Comparison of ENCODE assay signal across 12 cellular contexts in genomic region chr1:225462714-225463574, GRCh38. TPM values are rescaled to one million over a fixed set of nuclear protein-coding genes. Genes with fewer than 3 reads are reported as not detected.
DNase-seq lines count a peak whose midpoint lies in the region; ATAC-seq and TF ChIP-seq lines count a peak whose summit lies in the region.
"Had no signal": no experiment of that assay in that cellular context is flagged by ENCODE, and none has a peak within 500 bp of the region (broad histone marks: within the 10 kb centered on the region; RNA-seq: fewer than 3 reads in every experiment).

No MANE protein-coding gene starts in this region.

- no peaks in the 10 kb centered on the region for H3K9me3 ChIP-seq in neuronal stem cell (replicated peaks in 1 of 2; ENCODE audit: control insufficient read depth in 2 of 2, insufficient read depth in 1 of 2, low read depth in 1 of 2, low read length in 2 of 2)
- H3K9me3 ChIP-seq: suprapubic skin had no signal

- H2BK12ac ChIP-seq in neuronal stem cell (ENCODE audit: low read length), result peak overlapping the region; percentile 90

- peak overlapping the region; percentile 82 for H2AFZ ChIP-seq in neuronal stem cell (ENCODE audit: low read length)

- peak overlapping the region; percentile 62 for H3K27ac Mint-ChIP-seq in T-helper 1 cell treated with Interleukin-12 subunit alpha and Interleukin-12 subunit beta and Interleukin-4 antibody, amounts not matched to agents 30 μg/mL and 1 μg/mL, for 36 hours
- peak overlapping the region; percentile 71 to 97 (median 94) for H3K27ac Mint-ChIP-seq in brain

- H3K4ac ChIP-seq in neuronal stem cell (ENCODE audit: low read length), result no peak overlapping the region

- no peak overlapping the region for H3K4me3 ChIP-seq in neuronal stem cell (ENCODE audit: low read length in 2 of 2)
- H3K4me3 ChIP-seq: suprapubic skin had no signal

- no peak for TF ChIP-seq CTCF in brain (conservative IDR thresholded peaks at IDR 0.05)

- peaks cover 32 to 36% of the 10 kb centered on the region in 2 donors for H3K4me1 ChIP-seq in neuronal stem cell (ENCODE audit: control insufficient read depth in 2 of 2, insufficient read depth in 1 of 2, low read depth in 1 of 2, low read length in 2 of 2)

- H2BK5ac ChIP-seq in neuronal stem cell (ENCODE audit: low read length), result no peak overlapping the region

- WGBS in neuronal stem cell (ENCODE audit: extremely low coverage in 2 of 2, insufficient read length in 2 of 2, insufficient replicate concordance in 1 of 2), 2 donors, result no CpG with 5 or more reads among the region's 15 CpGs

- peak overlapping the region; percentile 30 for H2AK5ac ChIP-seq in neuronal stem cell (ENCODE audit: low read depth, low read length)

- no peak overlapping the region for H4K8ac ChIP-seq in neuronal stem cell (ENCODE audit: low read depth, low read length)

- H3K36me3 ChIP-seq in neuronal stem cell (replicated peaks in 1 of 2; ENCODE audit: control insufficient read depth in 2 of 2, insufficient read depth in 2 of 2, low read length in 2 of 2), result no peaks in the 10 kb centered on the region
- H3K36me3 ChIP-seq: suprapubic skin had no signal

- H3K27me3 ChIP-seq in neuronal stem cell (ENCODE audit: control insufficient read depth in 3 of 3, insufficient read depth in 3 of 3, low read depth in 1 of 3, low read length in 3 of 3), result no peaks in the 10 kb centered on the region
- H3K27me3 ChIP-seq: suprapubic skin had no signal

- H2BK120ac ChIP-seq in neuronal stem cell (ENCODE audit: low read depth, low read length), result peak overlapping the region; percentile 10

- H3K27ac ChIP-seq in neuronal stem cell (replicated peaks; ENCODE audit: low read length), result peak overlapping the region; percentile 60
- H3K27ac ChIP-seq: epithelial cell of prostate, suprapubic skin had no signal

- no peaks in the 10 kb centered on the region for H3K27me3 Mint-ChIP-seq in T-helper 1 cell treated with Interleukin-12 subunit alpha and Interleukin-12 subunit beta and Interleukin-4 antibody, amounts not matched to agents 30 μg/mL and 1 μg/mL, for 36 hours (ENCODE audit: low read depth)
- peaks cover 3% of the 10 kb centered on the region for H3K27me3 Mint-ChIP-seq in brain

- no peak overlapping the region for H3K23ac ChIP-seq in neuronal stem cell (ENCODE audit: low read depth, low read length, poor library complexity)

- DNase-seq in T-helper 1 cell, result no peak
- DNase-seq in NCI-H1694 (lab: John Stamatoyannopoulos, UW), result peak; percentile 90
- DNase-seq in neuronal stem cell (ENCODE audit: low spot score), result no peak
- no peak for DNase-seq in amniotic stem cell (lab: John Stamatoyannopoulos, UW)
- no peak for DNase-seq in activated CD8-positive, alpha-beta memory T cell treated with anti-CD3 and anti-CD28 coated beads, Interleukin-2, amount 50 U/mL, for 48 hours
- DNase-seq: ACHN, H7 had no signal

- no peak overlapping the region for H3K14ac ChIP-seq in neuronal stem cell (ENCODE audit: low read length)

- H3K4me1 Mint-ChIP-seq in T-helper 1 cell treated with Interleukin-12 subunit alpha and Interleukin-12 subunit beta and Interleukin-4 antibody, amounts not matched to agents 30 μg/mL and 1 μg/mL, for 36 hours (ENCODE audit: low read depth), result peaks cover 58% of the 10 kb centered on the region
- peaks cover 64% of the 10 kb centered on the region for H3K4me1 Mint-ChIP-seq in brain

- H4K91ac ChIP-seq in neuronal stem cell (ENCODE audit: low read depth, low read length, poor library complexity), result peak overlapping the region; percentile 28

- no peak overlapping the region for H3K4me2 ChIP-seq in neuronal stem cell (ENCODE audit: insufficient read depth, low read length, poor library complexity, severe bottlenecking)

- H3K36me3 Mint-ChIP-seq in T-helper 1 cell treated with Interleukin-12 subunit alpha and Interleukin-12 subunit beta and Interleukin-4 antibody, amounts not matched to agents 30 μg/mL and 1 μg/mL, for 36 hours (ENCODE audit: low read depth), result no peaks in the 10 kb centered on the region
- H3K36me3 Mint-ChIP-seq in brain, result no peaks in the 10 kb centered on the region

- no peaks in the 10 kb centered on the region for H3K9me3 Mint-ChIP-seq in T-helper 1 cell treated with Interleukin-12 subunit alpha and Interleukin-12 subunit beta and Interleukin-4 antibody, amounts not matched to agents 30 μg/mL and 1 μg/mL, for 36 hours
- peaks cover 0 to 4% (median 0%) of the 10 kb centered on the region in 5 experiments for H3K9me3 Mint-ChIP-seq in brain

- ATAC-seq in GM21825 (IDR thresholded peaks at IDR 0.05; ENCODE audit: unreplicated experiment), result no peak

- H3K4me3 Mint-ChIP-seq in T-helper 1 cell treated with Interleukin-12 subunit alpha and Interleukin-12 subunit beta and Interleukin-4 antibody, amounts not matched to agents 30 μg/mL and 1 μg/mL, for 36 hours, result peak overlapping the region; percentile 7
- peak overlapping the region; percentile 36 to 65 (median 55) for H3K4me3 Mint-ChIP-seq in brain

- peak overlapping the region; percentile 73 for H3K9ac ChIP-seq in neuronal stem cell (ENCODE audit: low read depth, low read length, poor library complexity)

- peak overlapping the region; percentile 83 for H2BK15ac ChIP-seq in neuronal stem cell (ENCODE audit: low read length)

- peak overlapping the region; percentile 93 for H3K18ac ChIP-seq in neuronal stem cell (ENCODE audit: low read length)

- H3K79me1 ChIP-seq in neuronal stem cell (ENCODE audit: low read depth, low read length), result no peaks in the 10 kb centered on the region

RNA-seq across cellular contexts. Expression of gene LBR, which starts 35.1 kb away (rescaled TPM):
- 24.4 TPM for polyA plus RNA-seq in brain (ENCODE audit: insufficient read depth, low read depth, low replicate concordance)
- 82.5 TPM for polyA plus RNA-seq in neuronal stem cell (2013, experiment 1 of 2)
- 83.8 TPM for polyA plus RNA-seq in neuronal stem cell (2013, experiment 2 of 2)
